Comparison of ENCODE assay signal across 16 cellular contexts in genomic region chr11:103035216-103035615, GRCh38. TPM values are rescaled to one million over a fixed set of nuclear protein-coding genes. Genes with fewer than 3 reads are reported as not detected.
DNase-seq lines count a peak whose midpoint lies in the region; ATAC-seq, FAIRE-seq and TF ChIP-seq lines count a peak whose summit lies in the region.
"Had no signal": no experiment of that assay in that cellular context is flagged by ENCODE, and none has a peak within 500 bp of the region (broad histone marks: within the 10 kb centered on the region; RNA-seq: fewer than 3 reads in every experiment).

No MANE protein-coding gene starts in this region.

- no peak overlapping the region for H3K4me3 ChIP-seq in astrocyte (ENCODE audit: insufficient read depth, low read depth, low read length)
- H3K4me3 ChIP-seq: MG63, PC-9 had no signal

- no peak overlapping the region for H3K9ac ChIP-seq in astrocyte (ENCODE audit: low read length)

- H2AFZ ChIP-seq in astrocyte (ENCODE audit: low read depth, low read length), result no peak overlapping the region
- H2AFZ ChIP-seq: PC-9 had no signal

- no peaks in the 10 kb centered on the region for H3K9me3 ChIP-seq in astrocyte (ENCODE audit: insufficient read depth, low read depth, low read length)
- H3K9me3 ChIP-seq: MG63 had no signal

- no peak for TF ChIP-seq CTCF in astrocyte (IDR thresholded peaks at IDR 0.05; ENCODE audit: insufficient read depth, low read depth, low read length)

- FAIRE-seq in astrocyte (lab: Jason Lieb, UNC), result peak; percentile 17
- FAIRE-seq: H54 had no signal

- H3K36me3 ChIP-seq in astrocyte (ENCODE audit: insufficient read depth, low read length), result no peaks in the 10 kb centered on the region
- H3K36me3 ChIP-seq: MG63 had no signal

- H3K9me3 Mint-ChIP-seq in T-helper 2 cell treated with Interferon-gamma antibody and Interleukin-4, amounts not matched to agents 5 μg/mL and 100 μg/mL, for 36 hours, result peaks cover 5% of the 10 kb centered on the region
- no peaks in the 10 kb centered on the region for H3K9me3 Mint-ChIP-seq in activated naive CD8-positive, alpha-beta T cell treated with anti-CD3 and anti-CD28 coated beads for 36 hours
- no peaks in the 10 kb centered on the region for H3K9me3 Mint-ChIP-seq in activated naive CD8-positive, alpha-beta T cell treated with anti-CD3 and anti-CD28 coated beads, Interleukin-2, amount 50 U/mL, for 24 hours
- H3K9me3 Mint-ChIP-seq in astrocyte (ENCODE audit: unreplicated experiment), result no peaks in the 10 kb centered on the region
- peaks cover 4% of the 10 kb centered on the region for H3K9me3 Mint-ChIP-seq in stimulated activated effector memory CD8-positive, alpha-beta T cell treated with anti-CD3 and anti-CD28 coated beads, Interleukin-12 subunit alpha, Interleukin-12 subunit beta, amount 100 ng/mL, for 72 hours
- H3K9me3 Mint-ChIP-seq: IgD-negative memory B cell had no signal

- no peaks in the 10 kb centered on the region for H3K27me3 Mint-ChIP-seq in T-helper 2 cell treated with Interferon-gamma antibody and Interleukin-4, amounts not matched to agents 5 μg/mL and 100 μg/mL, for 36 hours (ENCODE audit: low read depth)
- H3K27me3 Mint-ChIP-seq in activated naive CD8-positive, alpha-beta T cell treated with anti-CD3 and anti-CD28 coated beads for 36 hours, result peaks cover 5% of the 10 kb centered on the region
- no peaks in the 10 kb centered on the region for H3K27me3 Mint-ChIP-seq in activated naive CD8-positive, alpha-beta T cell treated with anti-CD3 and anti-CD28 coated beads, Interleukin-2, amount 50 U/mL, for 24 hours
- H3K27me3 Mint-ChIP-seq in astrocyte (ENCODE audit: low read depth, unreplicated experiment), result no peaks in the 10 kb centered on the region
- H3K27me3 Mint-ChIP-seq: IgD-negative memory B cell had no signal

- no peaks in the 10 kb centered on the region for H4K20me1 ChIP-seq in astrocyte (ENCODE audit: insufficient read depth, low read length)

- no peak for ATAC-seq in activated naive CD8-positive, alpha-beta T cell treated with anti-CD3 and anti-CD28 coated beads, Interleukin-2, amount 50 U/mL, for 24 hours
- no peak for ATAC-seq in stimulated activated effector memory CD8-positive, alpha-beta T cell treated with anti-CD3 and anti-CD28 coated beads, Interleukin-12 subunit alpha, Interleukin-12 subunit beta, amount 100 ng/mL, for 72 hours
- ATAC-seq in HG02642 (IDR thresholded peaks at IDR 0.05; ENCODE audit: poor library complexity, unreplicated experiment), result no peak

- H3K4me3 Mint-ChIP-seq in T-helper 2 cell treated with Interferon-gamma antibody and Interleukin-4, amounts not matched to agents 5 μg/mL and 100 μg/mL, for 36 hours, result no peak overlapping the region
- no peak overlapping the region for H3K4me3 Mint-ChIP-seq in activated naive CD8-positive, alpha-beta T cell treated with anti-CD3 and anti-CD28 coated beads for 36 hours
- H3K4me3 Mint-ChIP-seq in activated naive CD8-positive, alpha-beta T cell treated with anti-CD3 and anti-CD28 coated beads, Interleukin-2, amount 50 U/mL, for 24 hours, result no peak overlapping the region
- no peak overlapping the region for H3K4me3 Mint-ChIP-seq in astrocyte (ENCODE audit: unreplicated experiment)
- no peak overlapping the region for H3K4me3 Mint-ChIP-seq in stimulated activated effector memory CD8-positive, alpha-beta T cell treated with anti-CD3 and anti-CD28 coated beads, Interleukin-12 subunit alpha, Interleukin-12 subunit beta, amount 100 ng/mL, for 72 hours
- H3K4me3 Mint-ChIP-seq: IgD-negative memory B cell had no signal

- no peak overlapping the region for H3K27ac ChIP-seq in astrocyte (ENCODE audit: low read depth, low read length)
- H3K27ac ChIP-seq: 22Rv1, C4-2B, PC-9, RWPE1 had no signal

- peaks cover 5% of the 10 kb centered on the region for H3K36me3 Mint-ChIP-seq in T-helper 2 cell treated with Interferon-gamma antibody and Interleukin-4, amounts not matched to agents 5 μg/mL and 100 μg/mL, for 36 hours (ENCODE audit: low read depth)
- H3K36me3 Mint-ChIP-seq in activated naive CD8-positive, alpha-beta T cell treated with anti-CD3 and anti-CD28 coated beads for 36 hours, result peaks cover 3% of the 10 kb centered on the region
- no peaks in the 10 kb centered on the region for H3K36me3 Mint-ChIP-seq in activated naive CD8-positive, alpha-beta T cell treated with anti-CD3 and anti-CD28 coated beads, Interleukin-2, amount 50 U/mL, for 24 hours (ENCODE audit: low read depth)
- H3K36me3 Mint-ChIP-seq in astrocyte (ENCODE audit: low read depth, unreplicated experiment), result no peaks in the 10 kb centered on the region
- H3K36me3 Mint-ChIP-seq in stimulated activated effector memory CD8-positive, alpha-beta T cell treated with anti-CD3 and anti-CD28 coated beads, Interleukin-12 subunit alpha, Interleukin-12 subunit beta, amount 100 ng/mL, for 72 hours, result peaks cover 14% of the 10 kb centered on the region
- H3K36me3 Mint-ChIP-seq: IgD-negative memory B cell had no signal

- H3K4me2 ChIP-seq in astrocyte (ENCODE audit: low read length), result no peak overlapping the region
- H3K4me2 ChIP-seq: PC-9 had no signal

- no peaks in the 10 kb centered on the region for H3K4me1 ChIP-seq in astrocyte (ENCODE audit: insufficient read depth, low read length)

- no peaks in the 10 kb centered on the region for H3K27me3 ChIP-seq in astrocyte (ENCODE audit: insufficient read depth, low read length)
- H3K27me3 ChIP-seq: MG63 had no signal

- DNase-seq in T-helper 2 cell treated with Interferon-gamma antibody and Interleukin-4, amounts not matched to agents 5 μg/mL and 100 μg/mL, for 36 hours (ENCODE audit: low spot score), result no peak
- DNase-seq in T-helper 2 cell (no peak), astrocyte (ENCODE audit: low read depth) (no peak), NCI-H226 (no peak)
- DNase-seq in activated naive CD8-positive, alpha-beta T cell treated with anti-CD3 and anti-CD28 coated beads for 36 hours, result no peak
- DNase-seq in activated naive CD8-positive, alpha-beta T cell treated with anti-CD3 and anti-CD28 coated beads, Interleukin-2, amount 50 U/mL, for 24 hours, result no peak
- no peak for DNase-seq in stimulated activated effector memory CD8-positive, alpha-beta T cell treated with anti-CD3 and anti-CD28 coated beads, Interleukin-12 subunit alpha, Interleukin-12 subunit beta, amount 100 ng/mL, for 72 hours (ENCODE audit: low spot score in 2 of 2)
- DNase-seq: NCI-H1436 treated with DMSO at 0.1 percent for 48 hours had no signal

- H3K4me1 Mint-ChIP-seq in T-helper 2 cell treated with Interferon-gamma antibody and Interleukin-4, amounts not matched to agents 5 μg/mL and 100 μg/mL, for 36 hours (ENCODE audit: low read depth), result peaks cover 16% of the 10 kb centered on the region
- peaks cover 21% of the 10 kb centered on the region for H3K4me1 Mint-ChIP-seq in activated naive CD8-positive, alpha-beta T cell treated with anti-CD3 and anti-CD28 coated beads for 36 hours
- peaks cover 27% of the 10 kb centered on the region for H3K4me1 Mint-ChIP-seq in activated naive CD8-positive, alpha-beta T cell treated with anti-CD3 and anti-CD28 coated beads, Interleukin-2, amount 50 U/mL, for 24 hours
- H3K4me1 Mint-ChIP-seq in astrocyte (ENCODE audit: low read depth, unreplicated experiment), result peaks cover 4% of the 10 kb centered on the region
- peaks cover 20% of the 10 kb centered on the region for H3K4me1 Mint-ChIP-seq in stimulated activated effector memory CD8-positive, alpha-beta T cell treated with anti-CD3 and anti-CD28 coated beads, Interleukin-12 subunit alpha, Interleukin-12 subunit beta, amount 100 ng/mL, for 72 hours

- peak overlapping the region; percentile 5 for H3K27ac Mint-ChIP-seq in T-helper 2 cell treated with Interferon-gamma antibody and Interleukin-4, amounts not matched to agents 5 μg/mL and 100 μg/mL, for 36 hours
- peak overlapping the region; percentile 89 for H3K27ac Mint-ChIP-seq in activated naive CD8-positive, alpha-beta T cell treated with anti-CD3 and anti-CD28 coated beads for 36 hours
- no peak overlapping the region for H3K27ac Mint-ChIP-seq in activated naive CD8-positive, alpha-beta T cell treated with anti-CD3 and anti-CD28 coated beads, Interleukin-2, amount 50 U/mL, for 24 hours
- H3K27ac Mint-ChIP-seq in astrocyte (ENCODE audit: unreplicated experiment), result no peak overlapping the region
- H3K27ac Mint-ChIP-seq in stimulated activated effector memory CD8-positive, alpha-beta T cell treated with anti-CD3 and anti-CD28 coated beads, Interleukin-12 subunit alpha, Interleukin-12 subunit beta, amount 100 ng/mL, for 72 hours, result peak overlapping the region; percentile 94
- H3K27ac Mint-ChIP-seq: IgD-negative memory B cell had no signal

- no peaks in the 10 kb centered on the region for H3K79me2 ChIP-seq in astrocyte (ENCODE audit: insufficient read depth, low read length)

RNA-seq across cellular contexts. Expression of gene DCUN1D5, which starts 56.7 kb away (rescaled TPM):
- total RNA-seq in activated naive CD8-positive, alpha-beta T cell treated with anti-CD3 and anti-CD28 coated beads for 36 hours, result 100 to 1,000 TPM; 107 to 110 TPM
- 63.9 and 67.7 TPM in 2 replicates for total RNA-seq in astrocyte

Comparison
In these comparisons a context has a peak if more than half of its experiments do, and no peak if none do; other contexts are left out.
1. H3K27ac Mint-ChIP-seq: peak in T-helper 2 cell treated with Interferon-gamma antibody and Interleukin-4, amounts not matched to agents 5 μg/mL and 100 μg/mL, for 36 hours (single experiment), activated naive CD8-positive, alpha-beta T cell treated with anti-CD3 and anti-CD28 coated beads for 36 hours (single experiment) and stimulated activated effector memory CD8-positive, alpha-beta T cell treated with anti-CD3 and anti-CD28 coated beads, Interleukin-12 subunit alpha, Interleukin-12 subunit beta, amount 100 ng/mL, for 72 hours (single experiment); none in activated naive CD8-positive, alpha-beta T cell treated with anti-CD3 and anti-CD28 coated beads, Interleukin-2, amount 50 U/mL, for 24 hours (single experiment) and astrocyte (single experiment).